Comparison of ENCODE assay signal across 1 cellular context in the genomic region with DNA sequence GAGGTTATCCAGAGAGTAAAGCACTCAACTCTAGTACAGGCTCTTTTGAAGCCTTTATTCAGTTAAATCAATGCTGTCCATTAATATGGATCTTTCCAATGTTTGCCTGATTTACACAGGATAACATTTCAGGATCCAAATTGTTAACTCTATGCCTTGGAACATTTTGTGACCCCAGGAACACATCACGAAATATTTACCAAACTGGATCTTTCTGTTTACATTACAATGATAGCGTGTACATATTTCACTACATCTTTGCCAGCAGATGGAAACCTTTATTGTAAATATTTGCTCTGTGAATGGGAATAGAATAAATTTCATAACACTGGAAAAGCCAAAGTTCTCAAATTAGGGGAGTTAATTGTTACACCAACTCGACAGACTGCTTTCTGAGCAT.
TF ChIP-seq lines count a peak whose summit lies in the region.

No MANE protein-coding gene starts in this region.

TF ChIP-seq in A549, 52 proteins besides CTCF, POLR2A, EP300 and RAD21 (continued from another document):
- TF ChIP-seq JUNB (IDR thresholded peaks at IDR 0.05) (no peak), RFX5 (IDR thresholded peaks at IDR 0.05) (no peak), GATA3 (IDR thresholded peaks at IDR 0.05; ENCODE audit: borderline replicate concordance) (0 out of 2 replicates have a peak, but pooled peaks have one; percentile 23)
